In genomic region chr2:239154971-239155805, GRCh38 we compare ENCODE assay signal across 1 cellular context.
TF ChIP-seq lines count a peak whose summit lies in the region.

No MANE protein-coding gene starts in this region.

TF ChIP-seq in WTC11, 78 proteins besides CTCF, POLR2A, EP300 and RAD21 (continued from another document):
- no peak for TF ChIP-seq ATF6 (CRISPR knock-in tag; IDR thresholded peaks at IDR 0.05)
